1 cellular context compared by ENCODE assay signal in the genomic region with DNA sequence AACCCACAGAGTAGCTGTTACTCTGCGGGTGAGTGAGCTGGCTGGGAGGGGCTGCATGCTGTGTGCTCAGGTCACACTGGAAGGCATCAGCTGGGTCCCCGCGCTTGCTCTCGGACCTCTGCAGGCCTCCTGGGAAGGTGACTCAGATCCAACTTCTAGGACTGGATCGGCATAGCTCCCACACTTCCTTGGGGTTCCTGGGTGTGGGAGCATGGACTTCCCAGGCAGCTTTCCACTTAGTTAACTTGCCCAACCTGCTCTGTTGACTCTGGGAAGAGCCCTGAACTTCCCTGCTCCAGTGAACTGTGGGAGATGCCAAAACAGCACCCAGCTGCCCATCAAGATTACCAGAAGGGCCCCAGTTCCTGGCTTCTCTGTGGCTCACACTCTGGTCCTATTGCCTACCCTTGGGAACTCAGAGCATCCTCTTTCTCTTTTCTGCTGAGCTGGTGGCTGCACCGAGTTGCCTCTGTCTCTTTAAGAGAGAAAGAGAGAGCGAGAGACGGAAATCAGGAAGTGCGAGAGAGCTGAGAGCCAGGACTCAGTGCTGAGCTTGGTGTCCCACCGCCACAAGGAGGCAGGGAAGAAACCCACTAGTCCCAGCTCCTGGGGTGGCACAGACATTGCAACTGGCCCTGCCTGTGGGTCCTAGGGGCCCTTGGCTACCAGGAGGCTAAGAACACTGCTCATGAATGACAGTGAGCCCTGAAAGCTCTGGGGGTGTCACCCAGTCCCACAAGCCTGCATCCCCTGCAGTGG.
TF ChIP-seq lines count a peak whose summit lies in the region.

IKBKE (plus strand) TSS at position 544 of the 759 bp plus-strand sequence. CDS start 2,752 bp downstream, outside the sequence.

TF ChIP-seq in H1, 55 proteins besides CTCF, POLR2A, EP300 and RAD21:
- TF ChIP-seq HDAC2 (IDR thresholded peaks at IDR 0.05; ENCODE audit: borderline replicate concordance in 1 of 2, low read depth in 2 of 2, low read length in 2 of 2) (0 out of 4 replicates have a peak, but pooled peaks of 1 of the 2 experiments have one; percentile 14), EZH2 (IDR thresholded peaks at IDR 0.05; ENCODE audit: low read depth, low read length, severe bottlenecking) (no peak), CBX5 (IDR thresholded peaks at IDR 0.05; ENCODE audit: low read depth, low read length) (no peak), SAP30 (IDR thresholded peaks at IDR 0.05; ENCODE audit: insufficient read depth, insufficient replicate concordance, low read length) (peak; percentile 46), SP1 (IDR thresholded peaks at IDR 0.05; ENCODE audit: low read depth, low read length) (no peak), RFX5 (IDR thresholded peaks at IDR 0.05; ENCODE audit: borderline replicate concordance, low read depth, low read length) (no peak), CHD2 (IDR thresholded peaks at IDR 0.05; ENCODE audit: low read length) (no peak), MAX (IDR thresholded peaks at IDR 0.05) (peak; percentile 20; the same call in 1 of the 2 replicates)
